1 cellular context compared by ENCODE assay signal in the genomic region with DNA sequence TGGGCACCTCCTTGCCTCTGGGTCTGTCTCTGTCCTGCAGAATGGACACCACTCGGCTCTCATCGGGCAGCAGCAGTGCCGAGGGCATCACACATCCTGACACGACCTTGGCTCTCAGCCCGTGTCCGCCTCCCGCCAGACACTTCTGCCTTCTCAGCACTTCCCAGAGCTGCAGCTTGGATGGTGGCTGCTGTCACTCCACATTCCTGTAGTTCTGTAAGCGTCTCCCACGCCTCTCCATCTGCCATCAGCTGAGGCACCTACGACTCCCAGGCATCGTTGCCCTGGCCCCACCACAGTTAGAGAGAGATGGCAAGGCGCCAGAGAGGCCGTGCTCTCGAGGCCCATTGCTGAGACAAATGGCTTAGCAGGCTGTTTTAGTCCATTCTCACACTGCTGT.
TF ChIP-seq lines count a peak whose summit lies in the region.

No MANE protein-coding gene starts in this region.

TF ChIP-seq in A549, 52 proteins besides CTCF, POLR2A, EP300 and RAD21:
- TF ChIP-seq MAFK (IDR thresholded peaks at IDR 0.05; ENCODE audit: partially characterized antibody), result peak; percentile 48
- no peak for TF ChIP-seq ZNF302 (CRISPR knock-in tag; IDR thresholded peaks at IDR 0.05)
